In the genomic region with DNA sequence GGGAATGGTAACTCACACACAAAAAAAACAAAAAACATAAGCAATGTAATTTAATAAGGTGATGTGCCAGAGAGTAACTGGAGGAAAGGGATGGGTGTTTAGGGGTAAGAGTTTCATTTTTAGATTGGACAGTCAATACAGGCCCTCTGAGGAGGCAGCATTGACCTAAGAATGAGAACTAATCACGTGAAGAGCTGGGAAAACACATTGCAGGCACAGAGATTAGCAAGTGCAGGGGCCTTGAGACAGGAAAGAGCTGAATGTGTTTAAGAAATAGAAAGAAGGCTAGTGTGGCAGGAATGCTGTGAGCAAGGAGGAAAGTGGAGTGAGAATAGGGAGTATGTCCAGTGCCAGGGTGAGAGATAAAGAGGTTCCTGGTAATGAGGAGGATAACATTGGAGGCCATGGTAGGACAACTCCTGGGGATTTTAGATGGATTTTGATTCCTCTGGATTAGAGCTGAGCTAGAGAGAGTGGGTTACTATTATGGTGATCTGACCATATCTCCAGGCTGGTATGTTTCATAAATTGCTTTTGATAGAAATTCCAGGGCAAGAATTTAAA, we compare ENCODE assay signal across 2 cellular contexts.
TF ChIP-seq lines count a peak whose summit lies in the region.

No MANE protein-coding gene starts in this region.

TF ChIP-seq in IMR-90, 13 proteins besides CTCF, POLR2A, EP300 and RAD21:
- TF ChIP-seq FOS (IDR thresholded peaks at IDR 0.05; ENCODE audit: low read depth, low read length) (no peak), RCOR1 (IDR thresholded peaks at IDR 0.05; ENCODE audit: insufficient replicate concordance, low read length) (no peak), BHLHE40 (IDR thresholded peaks at IDR 0.05; ENCODE audit: low read depth, low read length) (no peak), MXI1 (IDR thresholded peaks at IDR 0.05; ENCODE audit: borderline replicate concordance, low read depth, low read length) (no peak), SMC3 (IDR thresholded peaks at IDR 0.05; ENCODE audit: low read depth, low read length) (no peak), RFX5 (IDR thresholded peaks at IDR 0.05; ENCODE audit: low read depth, low read length) (no peak), MAFK (IDR thresholded peaks at IDR 0.05; ENCODE audit: low read depth, low read length) (no peak), CEBPB (IDR thresholded peaks at IDR 0.05; ENCODE audit: low read depth, low read length) (no peak), MAZ (IDR thresholded peaks at IDR 0.05; ENCODE audit: borderline replicate concordance, low read depth, low read length) (no peak), NFE2L2 (IDR thresholded peaks at IDR 0.05; ENCODE audit: low read depth, low read length) (no peak), CHD1 (IDR thresholded peaks at IDR 0.05; ENCODE audit: low read depth, low read length) (no peak)
- TF ChIP-seq, protein P1, sequence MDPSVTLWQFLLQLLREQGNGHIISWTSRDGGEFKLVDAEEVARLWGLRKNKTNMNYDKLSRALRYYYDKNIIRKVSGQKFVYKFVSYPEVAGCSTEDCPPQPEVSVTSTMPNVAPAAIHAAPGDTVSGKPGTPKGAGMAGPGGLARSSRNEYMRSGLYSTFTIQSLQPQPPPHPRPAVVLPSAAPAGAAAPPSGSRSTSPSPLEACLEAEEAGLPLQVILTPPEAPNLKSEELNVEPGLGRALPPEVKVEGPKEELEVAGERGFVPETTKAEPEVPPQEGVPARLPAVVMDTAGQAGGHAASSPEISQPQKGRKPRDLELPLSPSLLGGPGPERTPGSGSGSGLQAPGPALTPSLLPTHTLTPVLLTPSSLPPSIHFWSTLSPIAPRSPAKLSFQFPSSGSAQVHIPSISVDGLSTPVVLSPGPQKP (IDR thresholded peaks at IDR 0.05; ENCODE audit: borderline replicate concordance, low read depth, low read length), result no peak
- TF ChIP-seq, protein P2, sequence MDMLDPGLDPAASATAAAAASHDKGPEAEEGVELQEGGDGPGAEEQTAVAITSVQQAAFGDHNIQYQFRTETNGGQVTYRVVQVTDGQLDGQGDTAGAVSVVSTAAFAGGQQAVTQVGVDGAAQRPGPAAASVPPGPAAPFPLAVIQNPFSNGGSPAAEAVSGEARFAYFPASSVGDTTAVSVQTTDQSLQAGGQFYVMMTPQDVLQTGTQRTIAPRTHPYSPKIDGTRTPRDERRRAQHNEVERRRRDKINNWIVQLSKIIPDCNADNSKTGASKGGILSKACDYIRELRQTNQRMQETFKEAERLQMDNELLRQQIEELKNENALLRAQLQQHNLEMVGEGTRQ (IDR thresholded peaks at IDR 0.05; ENCODE audit: low read depth, low read length), result no peak
TF ChIP-seq in IMR-90: peak in this region for 0.

TF ChIP-seq in endothelial cell of umbilical vein, 7 proteins besides CTCF, POLR2A, EP300 and RAD21:
- TF ChIP-seq JUN (IDR thresholded peaks at IDR 0.05; ENCODE audit: borderline replicate concordance, insufficient read depth, insufficient read length, low read depth) (no peak), EZH2 (IDR thresholded peaks at IDR 0.05; ENCODE audit: borderline replicate concordance, low read depth, low read length, severe bottlenecking) (no peak), FOS (IDR thresholded peaks at IDR 0.05; ENCODE audit: borderline replicate concordance, insufficient read depth, low read length) (no peak), GATA2 (IDR thresholded peaks at IDR 0.05; ENCODE audit: insufficient read depth, insufficient read length, low read depth, low read length) (no peak), MYC (IDR thresholded peaks at IDR 0.05; ENCODE audit: low read depth, low read length) (no peak), POLR2AphosphoS5 (IDR thresholded peaks at IDR 0.05; ENCODE audit: insufficient read depth, low read depth, low read length) (no peak)
- TF ChIP-seq, protein P3, sequence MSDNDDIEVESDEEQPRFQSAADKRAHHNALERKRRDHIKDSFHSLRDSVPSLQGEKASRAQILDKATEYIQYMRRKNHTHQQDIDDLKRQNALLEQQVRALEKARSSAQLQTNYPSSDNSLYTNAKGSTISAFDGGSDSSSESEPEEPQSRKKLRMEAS (IDR thresholded peaks at IDR 0.05; ENCODE audit: insufficient read depth, insufficient read length), result no peak
